1 cellular context compared by ENCODE assay signal in genomic region chr2:28163028-28163427, GRCh38.
TF ChIP-seq lines count a peak whose summit lies in the region.

No MANE protein-coding gene starts in this region.

TF ChIP-seq in H1, 55 proteins besides CTCF, POLR2A, EP300 and RAD21 (continued from another document):
- TF ChIP-seq SIX5 (IDR thresholded peaks at IDR 0.05; ENCODE audit: low read depth, low read length): no peak
- TF ChIP-seq RXRA (IDR thresholded peaks at IDR 0.05; ENCODE audit: insufficient read depth, low read depth, low read length): no peak
